ENCODE assay signal across 8 cellular contexts in the genomic region with DNA sequence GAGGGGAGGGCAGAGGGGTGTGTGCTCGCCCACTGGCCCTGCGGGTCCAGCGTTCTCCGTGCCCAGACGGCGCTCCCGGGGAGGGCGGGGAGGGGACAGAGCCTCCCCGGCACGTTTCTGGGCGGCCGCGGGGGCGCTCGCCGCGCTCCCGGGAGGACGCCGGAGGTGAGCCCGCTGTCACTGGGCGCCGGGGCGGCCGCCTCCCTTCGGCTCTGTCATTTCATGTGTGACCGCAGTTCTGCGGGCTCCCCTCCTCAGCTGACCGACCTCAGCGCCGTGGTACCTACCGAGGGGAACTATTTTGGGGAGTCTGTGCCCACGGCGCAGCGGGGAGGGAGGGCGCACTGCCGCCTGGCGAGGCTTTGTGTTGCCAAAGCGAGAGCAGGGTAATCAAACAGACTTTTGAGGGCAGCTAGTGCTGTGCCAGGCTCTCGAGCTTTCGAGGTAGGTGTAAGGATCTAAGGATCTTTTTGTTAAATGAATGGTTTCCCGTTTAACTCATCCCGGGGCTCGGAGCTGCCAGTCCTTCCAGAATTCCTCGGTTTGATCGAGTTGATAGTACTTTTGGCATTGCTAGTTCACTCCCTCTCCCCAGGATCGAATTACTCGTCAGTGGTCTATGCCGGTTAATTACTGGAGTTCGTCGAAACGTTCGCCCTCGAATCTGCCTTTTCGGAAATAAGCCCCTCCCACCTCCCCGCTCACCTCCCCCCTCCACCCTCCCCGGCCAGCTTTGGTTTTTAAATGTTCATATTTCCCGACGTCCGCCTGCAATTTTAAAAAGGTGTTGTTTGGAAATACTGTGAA. TPM values are rescaled to one million over a fixed set of nuclear protein-coding genes. Genes with fewer than 3 reads are reported as not detected.
DNase-seq lines count a peak whose midpoint lies in the region; ATAC-seq, FAIRE-seq and TF ChIP-seq lines count a peak whose summit lies in the region.

No MANE protein-coding gene starts in this region.

- in situ Hi-C loops in K562 (cut with MboI) = no loop called here

- H3K4me3 ChIP-seq in K562 (peak overlapping the region; percentile 51), iPS-15b (ENCODE audit: low read depth, low read length) (peak overlapping the region; percentile 83), skeletal muscle cell (ENCODE audit: low read depth, low read length) (peak overlapping the region; percentile 88)

- ATAC-seq in GM21786 (IDR thresholded peaks at IDR 0.05; ENCODE audit: unreplicated experiment) (peak; percentile 49), K562 (peak; percentile 85)

- H3K79me2 ChIP-seq in K562 (ENCODE audit: control insufficient read depth, insufficient read depth, low read length) = no peaks in the 10 kb centered on the region

- no peaks in the 10 kb centered on the region for H3K9me1 ChIP-seq in K562 (ENCODE audit: control insufficient read depth, insufficient read depth, low read length)

- peak overlapping the region; percentile 96 for H2AFZ ChIP-seq in K562 (ENCODE audit: low read depth, low read length)

- intact Hi-C loops in K562 (cut with micrococcal nuclease) = loop anchor here (5.0 kb wide), 3 partner anchors 66 to 171 kb away; no protein-coding TSS in a partner anchor

- H3K9me3 ChIP-seq in K562 (replicated peaks; ENCODE audit: control insufficient read depth, insufficient read depth, low read depth, low read length) (no peaks in the 10 kb centered on the region), iPS-15b (ENCODE audit: control insufficient read depth, insufficient read depth, low read length) (no peaks in the 10 kb centered on the region)

- TF ChIP-seq RAD21 in K562 (CRISPR knock-in tag; conservative IDR thresholded peaks at IDR 0.05 in 1 of 2, IDR thresholded peaks at IDR 0.05 in 1 of 2) = no peak

- no peak for TF ChIP-seq EP300 in K562 (IDR thresholded peaks at IDR 0.05; ENCODE audit: low read length)

- under 1% methylated on average over 40 of the region's 60 CpGs for WGBS in K562 (ENCODE audit: insufficient coverage, low coverage, missing lambda C conversion rate)

- H3K27me3 ChIP-seq in K562 (ENCODE audit: control insufficient read depth in 2 of 2, insufficient read depth in 2 of 2, low read length in 2 of 2) (no peaks in the 10 kb centered on the region), iPS-15b (ENCODE audit: control insufficient read depth, insufficient read depth, low read length) (peaks cover 29% of the 10 kb centered on the region)

- CTCF ChIA-PET in K562 (lab: Yijun Ruan, JAX; ENCODE audit: low intra/inter-chr PET ratio) = interaction anchor here (0.6 kb wide), 1 partner anchor 488 kb away, joined by 3 read pairs; no protein-coding TSS in a partner anchor

- TF ChIP-seq POLR2A in K562 (conservative IDR thresholded peaks at IDR 0.05) = no peak

- peak overlapping the region; percentile 40; the same call in 2 of the 3 replicates for H3K27ac ChIP-seq in K562 (ENCODE audit: extremely low read depth, low read depth, low read length)

- TF ChIP-seq CTCF in K562 (IDR thresholded peaks at IDR 0.05 in 2 of 3, conservative IDR thresholded peaks at IDR 0.05 in 1 of 3; ENCODE audit: insufficient read depth in 2 of 3, low read depth in 1 of 3, low read length in 3 of 3) = peak in 2 of 3 experiments; percentile 4 to 39; a peak in 3 of 6 replicates

- H3K9ac ChIP-seq in K562 (ENCODE audit: insufficient read depth in 1 of 2, low read depth in 2 of 2, low read length in 2 of 2) (peak overlapping the region; percentile 75 to 96), iPS-15b (ENCODE audit: low read depth, low read length) (no peak overlapping the region)

- POLR2A ChIA-PET in K562 (lab: Yijun Ruan, JAX) = interaction anchor here (0.6 to 1.3 kb wide), 4 partner anchors 10 to 744 kb away, joined by 3 to 4 read pairs (median 3); no protein-coding TSS in a partner anchor

- H3K4me1 ChIP-seq in K562 (replicated peaks in 1 of 2; ENCODE audit: control insufficient read depth in 2 of 2, insufficient read depth in 2 of 2, low read length in 2 of 2) (peaks cover 6 to 12% of the 10 kb centered on the region in 2 experiments), iPS-15b (ENCODE audit: control insufficient read depth, insufficient read depth, low read length) (peaks cover 9% of the 10 kb centered on the region)

- H3K4me2 ChIP-seq in K562 (ENCODE audit: insufficient read depth, low read length) = peak overlapping the region; percentile 98

- DNase-seq in GDM1 (lab: John Stamatoyannopoulos, UW) (peak; percentile 33), Kasumi-1 (lab: John Stamatoyannopoulos, UW) (peak; percentile 66 to 78), T-helper 9 cell (peak; percentile 47), K562 (ENCODE audit: extremely low read depth in 1 of 4, low spot score in 3 of 4) (peak; percentile 69 to 80 (median 72)), skeletal muscle cell (ENCODE audit: low read depth) (no peak), DMS79 (lab: John Stamatoyannopoulos, UW) (no peak)

- no TSS peak for BruUV-seq in K562 (replicated peaks; lab: Mats Ljungman, UMichigan)

- H4K20me1 ChIP-seq in K562 (replicated peaks; ENCODE audit: control insufficient read depth, insufficient read depth, low read length) = no peaks in the 10 kb centered on the region

- FAIRE-seq in K562 (lab: Jason Lieb, UNC) = peak; percentile 48

- H3K36me3 ChIP-seq in K562 (ENCODE audit: control insufficient read depth, insufficient read depth, low read length) = no peaks in the 10 kb centered on the region
- H3K36me3 ChIP-seq in iPS-15b (ENCODE audit: control insufficient read depth, insufficient read depth, low read length) = no peaks in the 10 kb centered on the region

TF ChIP-seq in K562, 482 proteins besides CTCF, POLR2A, EP300 and RAD21 (continues in another document):
- TF ChIP-seq, protein P1, sequence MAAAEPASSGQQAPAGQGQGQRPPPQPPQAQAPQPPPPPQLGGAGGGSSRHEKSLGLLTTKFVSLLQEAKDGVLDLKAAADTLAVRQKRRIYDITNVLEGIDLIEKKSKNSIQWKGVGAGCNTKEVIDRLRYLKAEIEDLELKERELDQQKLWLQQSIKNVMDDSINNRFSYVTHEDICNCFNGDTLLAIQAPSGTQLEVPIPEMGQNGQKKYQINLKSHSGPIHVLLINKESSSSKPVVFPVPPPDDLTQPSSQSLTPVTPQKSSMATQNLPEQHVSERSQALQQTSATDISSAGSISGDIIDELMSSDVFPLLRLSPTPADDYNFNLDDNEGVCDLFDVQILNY (CRISPR knock-in tag; IDR thresholded peaks at IDR 0.05) = 0 out of 2 replicates have a peak, but pooled peaks have one; percentile 17
- TF ChIP-seq TEAD1 (CRISPR knock-in tag; IDR thresholded peaks at IDR 0.05) = no peak
- no peak for TF ChIP-seq ZNF354B (CRISPR knock-in tag; IDR thresholded peaks at IDR 0.05)
- TF ChIP-seq RNF219 (CRISPR knock-in tag; IDR thresholded peaks at IDR 0.05) = no peak
- TF ChIP-seq FOXK2 (conservative IDR thresholded peaks at IDR 0.05 in 1 of 2, IDR thresholded peaks at IDR 0.05 in 1 of 2; ENCODE audit: low read depth in 2 of 2) = no peak
- TF ChIP-seq THAP12 (CRISPR knock-in tag; IDR thresholded peaks at IDR 0.05) = no peak

RNA-seq across cellular contexts. Expression of gene ARID5B, which starts 1.9 kb away (rescaled TPM):
- total RNA-seq in K562 (2011; cell fraction: chromatin; rRNA removed; ENCODE audit: low replicate concordance) = 12.6 and 16.5 TPM in 2 replicates
- 6.3 and 6.4 TPM in 2 replicates for total RNA-seq in K562 (2011; cell fraction: nucleolus; rRNA removed)
- 7.4 and 9.8 TPM in 2 replicates for total RNA-seq in K562 (2011; cell fraction: nucleoplasm; rRNA removed)
- 1.4 and 2.1 TPM in 2 replicates for total RNA-seq in K562 (2014; rRNA removed)
- 0.80 and 1.3 TPM in 2 replicates for total RNA-seq in K562 (2014; rRNA removed; fragmentation: Illumina TruSeq; extraction: Trizol)
- total RNA-seq in K562 (2015; rRNA removed; fragmentation: Illumina TruSeq; extraction: Trizol) = 0.80 and 0.90 TPM in 2 replicates
- 1.2 and 1.6 TPM in 2 replicates for total RNA-seq in K562 (2021)
- 0.57 and 1.5 TPM in 2 replicates for polyA plus RNA-seq in K562 (2011; rRNA removed)
- 0.43 and 1.3 TPM in 2 replicates for polyA plus RNA-seq in K562 (2011; cell fraction: cytosol; rRNA removed)
- 1.2 and 3.5 TPM in 2 replicates for polyA plus RNA-seq in K562 (2011; cell fraction: nucleus; rRNA removed)
- 0.61 and 0.71 TPM in 2 replicates for polyA plus RNA-seq in K562 (2012)
- 0.64 and 0.73 TPM in 2 replicates for polyA plus RNA-seq in K562 (2014; fragmentation: Illumina TruSeq; extraction: Trizol)
- polyA plus RNA-seq in K562 (2014; fragmentation: Nextera tagmentation; extraction: Ambion mirVana) = 1 to 10 TPM in 1 of 2 experiments, under 1 TPM in 1; 0.62 to 1.3 TPM
- polyA plus RNA-seq in K562 (2014; rRNA removed) = 0.48 and 0.58 TPM in 2 replicates
- 4.2 and 11.6 TPM in 2 replicates for polyA minus RNA-seq in K562 (2011; rRNA and poly(A)+ RNA removed)
- 2.6 and 3.0 TPM in 2 replicates for polyA minus RNA-seq in K562 (2011; cell fraction: cytosol; rRNA and poly(A)+ RNA removed)
- 7.7 and 12.4 TPM in 2 replicates for polyA minus RNA-seq in K562 (2011; cell fraction: nucleus; rRNA and poly(A)+ RNA removed)

Comparison
In these comparisons a context has a peak if more than half of its experiments do, and no peak if none do; other contexts are left out.
1. DNase-seq: peak in GDM1 (single experiment), Kasumi-1 (2 of 2), T-helper 9 cell (single experiment) and K562 (4 of 4); none in skeletal muscle cell (single experiment) and DMS79 (single experiment).
2. Peak in every context shown above with its lines, with median percentiles within 50 percentile points of each other: H3K4me3 ChIP-seq.